Comparison of ENCODE assay signal across 16 cellular contexts in genomic region chr11:11836676-11837231, GRCh38. TPM values are rescaled to one million over a fixed set of nuclear protein-coding genes. Genes with fewer than 3 reads are reported as not detected.
A peak's percentile ranks its signal among the peaks of the same experiment; 100 is the strongest.
DNase-seq lines count a peak whose midpoint lies in the region; ATAC-seq, FAIRE-seq and TF ChIP-seq lines count a peak whose summit lies in the region.
"Had no signal": no experiment of that assay in that cellular context is flagged by ENCODE, and none has a peak within 500 bp of the region (broad histone marks: within the 10 kb centered on the region; RNA-seq: fewer than 3 reads in every experiment).

No MANE protein-coding gene starts in this region.

- H3K27me3 ChIP-seq in mammary epithelial cell (ENCODE audit: insufficient read depth, low read length): no peaks in the 10 kb centered on the region
- H3K27me3 ChIP-seq in K562 (ENCODE audit: control insufficient read depth in 2 of 2, insufficient read depth in 2 of 2, low read length in 2 of 2): no peaks in the 10 kb centered on the region
- H3K27me3 ChIP-seq in MG63: no peaks in the 10 kb centered on the region
- H3K27me3 ChIP-seq: BE2C had no signal

- H3K4me1 ChIP-seq in mammary epithelial cell (ENCODE audit: insufficient read depth, low read length): peaks cover 4% of the 10 kb centered on the region
- H3K4me1 ChIP-seq in K562 (replicated peaks in 1 of 2; ENCODE audit: control insufficient read depth in 2 of 2, insufficient read depth in 2 of 2, low read length in 2 of 2): no peaks in the 10 kb centered on the region; a peak in 1 of 5 replicates
- H3K4me1 ChIP-seq: BE2C had no signal

- DNase-seq in MCF 10A (ENCODE audit: unreplicated experiment): peak; percentile 20
- no peak for DNase-seq in mammary epithelial cell
- peak; percentile 22 for DNase-seq in HCEC 1CT
- DNase-seq in K562 (ENCODE audit: extremely low read depth in 1 of 4, low spot score in 3 of 4): no peak
- DNase-seq in NCI-H2081 treated with DMSO at 0.1 percent for 48 hours (lab: John Stamatoyannopoulos, UW): no peak
- no peak for DNase-seq in GM20000 (ENCODE audit: low spot score)
- DNase-seq in MG63: no peak
- no peak for DNase-seq in DMS 273 (lab: John Stamatoyannopoulos, UW; ENCODE audit: unreplicated experiment)
- DNase-seq: BE2C; CD4-positive, alpha-beta memory T cell; DMS153; DMS79 treated with DMSO at 0.1 percent for 48 hours; KG1 had no signal

- H3K27me3 Mint-ChIP-seq in MCF 10A (ENCODE audit: insufficient read depth, unreplicated experiment): no peaks in the 10 kb centered on the region

- no peak overlapping the region for H2AFZ ChIP-seq in mammary epithelial cell (ENCODE audit: low read depth, low read length)
- H2AFZ ChIP-seq in K562 (ENCODE audit: low read depth, low read length): 0 out of 2 replicates have a peak overlapping the region, but pooled peaks have one; percentile 4

- H3K9me3 ChIP-seq in mammary epithelial cell (replicated peaks; ENCODE audit: insufficient read depth, low read length) (no peaks in the 10 kb centered on the region), K562 (replicated peaks; ENCODE audit: control insufficient read depth, insufficient read depth, low read depth, low read length) (no peaks in the 10 kb centered on the region), MG63 (no peaks in the 10 kb centered on the region)
- H3K9me3 ChIP-seq: BE2C had no signal

- H3K4me2 ChIP-seq in mammary epithelial cell (ENCODE audit: insufficient read depth, low read depth, low read length) (no peak overlapping the region), K562 (ENCODE audit: insufficient read depth, low read length) (no peak overlapping the region)

- H4K20me1 ChIP-seq in mammary epithelial cell (ENCODE audit: insufficient read depth, low read length) (no peaks in the 10 kb centered on the region), K562 (replicated peaks; ENCODE audit: control insufficient read depth, insufficient read depth, low read length) (no peaks in the 10 kb centered on the region)

- H3K4me3 ChIP-seq in mammary epithelial cell (replicated peaks in 1 of 3; ENCODE audit: insufficient read depth in 1 of 3, low read depth in 2 of 3, low read length in 3 of 3): no peak overlapping the region
- no peak overlapping the region for H3K4me3 ChIP-seq in K562
- no peak overlapping the region for H3K4me3 ChIP-seq in MG63

- CTCF ChIA-PET in MCF 10A (lab: Yijun Ruan, JAX): interaction anchor here (0.8 to 1.2 kb wide), 2 partner anchors 13 to 169 kb away, joined by 3 to 5 read pairs; no protein-coding TSS in a partner anchor
- CTCF ChIA-PET in mammary epithelial cell (lab: Charles Lee; ENCODE audit: low non-redundant PET): interaction anchor here (0.6 kb wide), 1 partner anchor 936 kb away, joined by 9 read pairs; no protein-coding TSS in a partner anchor
- CTCF ChIA-PET in K562 (lab: Yijun Ruan, JAX; ENCODE audit: low intra/inter-chr PET ratio): no interaction called here

- no peaks in the 10 kb centered on the region for H3K9me3 Mint-ChIP-seq in MCF 10A (ENCODE audit: unreplicated experiment)
- H3K9me3 Mint-ChIP-seq: CD4-positive, alpha-beta memory T cell had no signal

- TF ChIP-seq RAD21 in K562 (CRISPR knock-in tag; conservative IDR thresholded peaks at IDR 0.05 in 1 of 2, IDR thresholded peaks at IDR 0.05 in 1 of 2): no peak

- no peak for TF ChIP-seq EP300 in K562 (IDR thresholded peaks at IDR 0.05; ENCODE audit: low read length)

- no peak for ATAC-seq in K562

- no peak overlapping the region for H3K9ac ChIP-seq in mammary epithelial cell (ENCODE audit: insufficient read depth, low read length)
- H3K9ac ChIP-seq in K562 (ENCODE audit: insufficient read depth in 1 of 2, low read depth in 2 of 2, low read length in 2 of 2): no peak overlapping the region

- no TSS peak for BruUV-seq in MCF 10A (replicated peaks; lab: Mats Ljungman, UMichigan)
- no TSS peak for BruUV-seq in mammary epithelial cell (replicated peaks; lab: Mats Ljungman, UMichigan)
- BruUV-seq in K562 (replicated peaks; lab: Mats Ljungman, UMichigan): no TSS peak

- no peak overlapping the region for H3K27ac ChIP-seq in mammary epithelial cell (ENCODE audit: insufficient read depth, low read depth, low read length)
- no peak overlapping the region for H3K27ac ChIP-seq in K562 (ENCODE audit: extremely low read depth, low read depth, low read length)
- H3K27ac ChIP-seq: 22Rv1, C4-2B, HL-60 had no signal

- POLR2A ChIA-PET in MCF 10A (lab: Yijun Ruan, JAX) (no interaction called here), K562 (lab: Yijun Ruan, JAX) (no interaction called here)

- H3K4me3 Mint-ChIP-seq in MCF 10A (ENCODE audit: unreplicated experiment): no peak overlapping the region
- H3K4me3 Mint-ChIP-seq: CD4-positive, alpha-beta memory T cell had no signal

- H3K27ac Mint-ChIP-seq in MCF 10A (ENCODE audit: low read depth, unreplicated experiment): no peak overlapping the region
- H3K27ac Mint-ChIP-seq: CD4-positive, alpha-beta memory T cell had no signal

- intact Hi-C loops in MCF 10A (cut with micrococcal nuclease): no loop called here
- intact Hi-C loops in mammary epithelial cell (cut with micrococcal nuclease): no loop called here
- intact Hi-C loops in K562 (cut with micrococcal nuclease): no loop called here

- no peaks in the 10 kb centered on the region for H3K9me1 ChIP-seq in K562 (ENCODE audit: control insufficient read depth, insufficient read depth, low read length)

- H3K79me2 ChIP-seq in mammary epithelial cell (ENCODE audit: insufficient read depth, low read length) (no peaks in the 10 kb centered on the region), K562 (ENCODE audit: control insufficient read depth, insufficient read depth, low read length) (no peaks in the 10 kb centered on the region)

- H3K36me3 ChIP-seq in mammary epithelial cell (ENCODE audit: insufficient read depth, low read length): no peaks in the 10 kb centered on the region
- H3K36me3 ChIP-seq in K562 (ENCODE audit: control insufficient read depth, insufficient read depth, low read length): no peaks in the 10 kb centered on the region
- H3K36me3 ChIP-seq in MG63: no peaks in the 10 kb centered on the region
- H3K36me3 ChIP-seq: BE2C had no signal

- in situ Hi-C loops in mammary epithelial cell (cut with MboI; ENCODE audit: low sequenced_read_pairs in 2 of 2): no loop called here
- in situ Hi-C loops in K562 (cut with MboI): no loop called here

- 89% methylated on average over 2 of the region's 2 CpGs for WGBS in mammary epithelial cell (ENCODE audit: low coverage, missing lambda C conversion rate)
- WGBS in K562 (ENCODE audit: insufficient coverage, low coverage, missing lambda C conversion rate): 38% methylated on average over 2 of the region's 2 CpGs

- dilution Hi-C loops in mammary epithelial cell (cut with HindIII; ENCODE audit: low sequenced_read_pairs): no loop called here

- no peaks in the 10 kb centered on the region for H3K36me3 Mint-ChIP-seq in MCF 10A (ENCODE audit: insufficient read depth, unreplicated experiment)

- TF ChIP-seq POLR2A in K562 (conservative IDR thresholded peaks at IDR 0.05): no peak

- H3K4me1 Mint-ChIP-seq in MCF 10A (ENCODE audit: insufficient read depth, unreplicated experiment): no peaks in the 10 kb centered on the region

- TF ChIP-seq CTCF in MCF 10A (IDR thresholded peaks at IDR 0.05; ENCODE audit: unreplicated experiment): no peak
- TF ChIP-seq CTCF in mammary epithelial cell (conservative IDR thresholded peaks at IDR 0.05 in 1 of 2, IDR thresholded peaks at IDR 0.05 in 1 of 2; ENCODE audit: extremely low read depth in 1 of 2, insufficient read depth in 1 of 2, low read depth in 1 of 2, low read length in 2 of 2): no peak
- no peak for TF ChIP-seq CTCF in K562 (IDR thresholded peaks at IDR 0.05 in 2 of 3, conservative IDR thresholded peaks at IDR 0.05 in 1 of 3; ENCODE audit: insufficient read depth in 2 of 3, low read depth in 1 of 3, low read length in 3 of 3)
- TF ChIP-seq CTCF in GM20000 (IDR thresholded peaks at IDR 0.05; ENCODE audit: extremely low read depth, missing control alignments): no peak

- FAIRE-seq in K562 (lab: Jason Lieb, UNC): no peak

TF ChIP-seq in K562, 482 proteins besides CTCF, POLR2A, EP300 and RAD21 (continues in another document):
- TF ChIP-seq LEF1 (IDR thresholded peaks at IDR 0.05) (no peak), TFAM (CRISPR knock-in tag; conservative IDR thresholded peaks at IDR 0.05) (no peak), ZNF512 (tag; IDR thresholded peaks at IDR 0.05) (no peak)

RNA-seq across cellular contexts. Expression of gene USP47, which starts 5.0 kb away (rescaled TPM):
- total RNA-seq in MCF 10A (2022) (41.6 and 46.1 TPM in 2 replicates), mammary epithelial cell (10 to 100 TPM; 36.4 to 54.8 TPM), K562 (2014; rRNA removed) (51.7 and 53.2 TPM in 2 replicates), K562 (2014; rRNA removed; fragmentation: Illumina TruSeq; extraction: Trizol) (61.1 and 76.1 TPM in 2 replicates), K562 (2015; rRNA removed; fragmentation: Illumina TruSeq; extraction: Trizol) (61.8 and 63.6 TPM in 2 replicates), K562 (2021) (34.1 and 36.1 TPM in 2 replicates)
- polyA plus RNA-seq in mammary epithelial cell (11.1 TPM), K562 (2011; rRNA removed) (27.1 and 31.4 TPM in 2 replicates), K562 (2014; fragmentation: Illumina TruSeq; extraction: Trizol) (32.2 and 34.7 TPM in 2 replicates), K562 (2014; fragmentation: Nextera tagmentation; extraction: Ambion mirVana) (10 to 100 TPM; 13.1 to 16.4 TPM), K562 (2014; rRNA removed) (26.0 and 32.7 TPM in 2 replicates)
- polyA minus RNA-seq in mammary epithelial cell: 26.1 TPM
- 44.2 and 108 TPM in 2 replicates for total RNA-seq in K562 (2011; cell fraction: chromatin; rRNA removed; ENCODE audit: low replicate concordance)
- total RNA-seq in K562 (2011; cell fraction: nucleolus; rRNA removed): 19.7 and 22.7 TPM in 2 replicates
- 41.9 and 49.6 TPM in 2 replicates for total RNA-seq in K562 (2011; cell fraction: nucleoplasm; rRNA removed)
- polyA plus RNA-seq in K562 (2011; cell fraction: cytosol; rRNA removed): 6.1 and 10.7 TPM in 2 replicates
- polyA plus RNA-seq in K562 (2011; cell fraction: nucleus; rRNA removed): 23.1 and 30.6 TPM in 2 replicates
- polyA plus RNA-seq in K562 (2012): 23.8 and 30.3 TPM in 2 replicates
- polyA minus RNA-seq in K562 (2011; rRNA and poly(A)+ RNA removed): 84.5 and 90.5 TPM in 2 replicates
- 21.7 and 22.3 TPM in 2 replicates for polyA minus RNA-seq in K562 (2011; cell fraction: cytosol; rRNA and poly(A)+ RNA removed)
- polyA minus RNA-seq in K562 (2011; cell fraction: nucleus; rRNA and poly(A)+ RNA removed): 59.5 and 83.2 TPM in 2 replicates
- total RNA-seq in MG63 (2014; rRNA removed; shearing (Covaris generic); ENCODE audit: low replicate concordance): 9.9 and 13.3 TPM in 2 replicates

Comparison
In these comparisons a context has a peak if more than half of its experiments do, and no peak if none do; other contexts are left out.
1. DNase-seq: peak in MCF 10A (single experiment) and HCEC 1CT (single experiment); none in mammary epithelial cell (single experiment), K562 (0 of 4), NCI-H2081 treated with DMSO at 0.1 percent for 48 hours (single experiment), GM20000 (single experiment), MG63 (single experiment) and DMS 273 (single experiment).